20 cellular contexts compared by ENCODE assay signal in the genomic region with DNA sequence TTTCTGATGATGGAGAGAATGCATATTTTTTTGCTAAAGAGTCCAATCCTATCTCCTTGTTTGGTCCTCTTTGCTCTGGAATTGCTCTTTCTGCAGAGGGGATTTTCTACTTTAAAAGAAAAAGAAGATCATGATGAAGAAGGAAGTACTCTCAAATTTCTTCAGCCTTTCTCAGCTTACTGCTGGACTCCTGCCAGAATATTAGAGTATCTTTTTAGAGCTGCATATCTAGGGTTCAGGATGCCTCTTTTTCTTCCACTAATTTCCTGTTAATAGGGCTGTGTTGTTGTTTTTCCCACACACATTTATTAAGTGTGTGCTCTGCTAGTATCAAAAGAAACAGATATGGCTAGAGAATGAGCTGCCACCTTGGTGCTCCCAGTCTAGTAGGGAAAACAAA. TPM values are rescaled to one million over a fixed set of nuclear protein-coding genes. Genes with fewer than 3 reads are reported as not detected.
DNase-seq lines count a peak whose midpoint lies in the region; ATAC-seq and TF ChIP-seq lines count a peak whose summit lies in the region.
"Had no signal": no experiment of that assay in that cellular context is flagged by ENCODE, and none has a peak within 500 bp of the region (broad histone marks: within the 10 kb centered on the region; RNA-seq: fewer than 3 reads in every experiment).

No MANE protein-coding gene starts in this region.

- no peaks in the 10 kb centered on the region for H3K27me3 ChIP-seq in IMR-90 (ENCODE audit: control insufficient read depth, insufficient read depth, low read length)
- H3K27me3 ChIP-seq in hepatocyte, result no peaks in the 10 kb centered on the region
- H3K27me3 ChIP-seq: pancreas, tibial nerve had no signal

- H3K9ac ChIP-seq in IMR-90 (ENCODE audit: low read depth, low read length), result no peak overlapping the region

- no peak for TF ChIP-seq RAD21 in IMR-90 (IDR thresholded peaks at IDR 0.05; ENCODE audit: low read length)

- H3K56ac ChIP-seq in IMR-90 (ENCODE audit: extremely low read depth, insufficient read depth, low read length), result no peak overlapping the region

- H4K20me1 ChIP-seq in IMR-90 (ENCODE audit: insufficient read depth, low read length), result peaks cover 22% of the 10 kb centered on the region
- no peaks in the 10 kb centered on the region for H4K20me1 ChIP-seq in hepatocyte (ENCODE audit: insufficient read depth, poor library complexity, severe bottlenecking)

- DNase-seq in Calu3 (no peak), IMR-90 (peak; percentile 71), T-cell (no peak), myocyte (ENCODE audit: low read depth) (peak; percentile 65), hepatocyte (ENCODE audit: low spot score) (no peak), HFFc6 (no peak)
- DNase-seq: activated CD4-positive, alpha-beta T cell treated with anti-CD3 and anti-CD28 coated beads for 36 hours; hypothalamus; NCI-H146; NCI-H526 treated with DMSO at 0.1 percent for 48 hours; pancreas had no signal

- H2AFZ ChIP-seq in IMR-90 (replicated peaks; ENCODE audit: low read length, poor library complexity) (no peak overlapping the region), hepatocyte (no peak overlapping the region)

- H3K36me3 ChIP-seq in IMR-90 (ENCODE audit: control insufficient read depth, insufficient read depth, low read length), result no peaks in the 10 kb centered on the region
- no peaks in the 10 kb centered on the region for H3K36me3 ChIP-seq in hepatocyte (replicated peaks; ENCODE audit: insufficient read depth, low read depth)
- H3K36me3 ChIP-seq: pancreas, tibial nerve had no signal

- H4K5ac ChIP-seq in IMR-90 (ENCODE audit: low read depth, low read length), result no peak overlapping the region

- no peak for TF ChIP-seq CTCF in Calu3 (IDR thresholded peaks at IDR 0.05; ENCODE audit: unreplicated experiment)
- no peak for TF ChIP-seq CTCF in IMR-90 (conservative IDR thresholded peaks at IDR 0.05; ENCODE audit: low read depth, low read length)
- TF ChIP-seq CTCF in hepatocyte (IDR thresholded peaks at IDR 0.05; ENCODE audit: poor library complexity), result no peak
- no peak for TF ChIP-seq CTCF in HFFc6 (IDR thresholded peaks at IDR 0.05)

- peaks cover 27% of the 10 kb centered on the region for H3K4me1 ChIP-seq in IMR-90 (ENCODE audit: control insufficient read depth, insufficient read depth, low read length)
- H3K4me1 ChIP-seq in hepatocyte (ENCODE audit: insufficient read depth), result peaks cover 4% of the 10 kb centered on the region
- H3K4me1 ChIP-seq: pancreas, tibial nerve had no signal

- H3K27ac Mint-ChIP-seq in Calu3 (ENCODE audit: unreplicated experiment) (peak overlapping the region; percentile 56), T-cell (peak overlapping the region; percentile 50 to 92), HFFc6 (no peak overlapping the region)
- H3K27ac Mint-ChIP-seq: stimulated activated effector memory CD8-positive, alpha-beta T cell treated with anti-CD3 and anti-CD28 coated beads, Interleukin-12 subunit alpha, Interleukin-12 subunit beta, amount 100 ng/mL, for 72 hours had no signal

- no peak overlapping the region for H3K18ac ChIP-seq in IMR-90 (ENCODE audit: low read depth, low read length)

- in situ Hi-C loops in IMR-90 (cut with MboI; ENCODE audit: low sequenced_read_pairs), result no loop called here

- no peak overlapping the region for H3K4me3 Mint-ChIP-seq in Calu3 (ENCODE audit: low read depth, unreplicated experiment)
- H3K4me3 Mint-ChIP-seq in T-cell, result peak overlapping the region in 1 of 3 donors; percentile 32
- no peak overlapping the region for H3K4me3 Mint-ChIP-seq in HFFc6
- H3K4me3 Mint-ChIP-seq: activated CD4-positive, alpha-beta T cell treated with anti-CD3 and anti-CD28 coated beads for 36 hours; activated naive CD4-positive, alpha-beta T cell treated with anti-CD3 and anti-CD28 coated beads, Interleukin-2, amount 50 U/mL, for 24 hours; stimulated activated effector memory CD8-positive, alpha-beta T cell treated with anti-CD3 and anti-CD28 coated beads, Interleukin-12 subunit alpha, Interleukin-12 subunit beta, amount 100 ng/mL, for 72 hours; T-helper 1 cell treated with Interleukin-12 subunit alpha and Interleukin-12 subunit beta and Interleukin-4 antibody, amounts not matched to agents 30 μg/mL and 1 μg/mL, for 36 hours had no signal

- H3K9me2 ChIP-seq in hepatocyte (replicated peaks; ENCODE audit: insufficient read depth), result no peaks in the 10 kb centered on the region

- no peak overlapping the region for H4K91ac ChIP-seq in IMR-90 (ENCODE audit: insufficient read depth, low read depth, low read length)

- no peak overlapping the region for H3K4ac ChIP-seq in IMR-90 (ENCODE audit: low read depth, low read length)

- H3K4me3 ChIP-seq in IMR-90 (ENCODE audit: insufficient read depth, low read depth, low read length) (no peak overlapping the region), hepatocyte (no peak overlapping the region)
- H3K4me3 ChIP-seq: pancreas, smooth muscle cell, tibial nerve had no signal

- BruUV-seq in Calu3 (replicated peaks; lab: Mats Ljungman, UMichigan) (no TSS peak), IMR-90 (replicated peaks; lab: Mats Ljungman, UMichigan) (no TSS peak)

- H3K9me3 Mint-ChIP-seq in Calu3 (ENCODE audit: low read depth, unreplicated experiment) (peaks cover 3% of the 10 kb centered on the region), T-cell (peaks cover 3 to 4% (median 4%) of the 10 kb centered on the region in 3 donors), HFFc6 (no peaks in the 10 kb centered on the region; the same call in 1 of the 2 replicates)

- H2AK9ac ChIP-seq in IMR-90 (replicated peaks; ENCODE audit: low read depth, low read length, poor library complexity), result no peak overlapping the region

- intact Hi-C loops in Calu3 (cut with micrococcal nuclease; ENCODE audit: unreplicated experiment) (no loop called here), IMR-90 (cut with micrococcal nuclease) (no loop called here)

- H3K4me2 ChIP-seq in IMR-90 (ENCODE audit: low read depth, low read length), result no peak overlapping the region
- no peak overlapping the region for H3K4me2 ChIP-seq in hepatocyte
- H3K4me2 ChIP-seq: smooth muscle cell had no signal

- no peak overlapping the region for H4K8ac ChIP-seq in IMR-90 (ENCODE audit: low read depth in 2 of 2, low read length in 2 of 2)

- peaks cover 50 to 84% of the 10 kb centered on the region in 2 experiments for H3K79me1 ChIP-seq in IMR-90 (ENCODE audit: low read depth in 1 of 2, low read length in 2 of 2)

- POLR2A ChIA-PET in IMR-90 (lab: Charles Lee; ENCODE audit: unreplicated experiment), result no interaction called here
- POLR2A ChIA-PET in T-cell (lab: Charles Lee), result interaction anchor here (0.7 to 1.5 kb wide), 4 partner anchors 18 to 149 kb away, joined by 3 to 9 read pairs (median 4); no protein-coding TSS in a partner anchor

- CTCF ChIA-PET in Calu3 (lab: Charles Lee) (interaction anchor here (0.7 kb wide), 1 partner anchor 14 kb away, joined by 4 read pairs; no protein-coding TSS in a partner anchor), IMR-90 (lab: Yijun Ruan, JAX) (no interaction called here), T-cell (lab: Charles Lee) (interaction anchor here (0.6 to 2.1 kb wide), 5 partner anchors 17 to 82 kb away, joined by 3 to 9 read pairs (median 5); partner anchors contain the start of gene UBASH3B (in 1 of the 2))

- H3K9me3 ChIP-seq in IMR-90 (ENCODE audit: control insufficient read depth, insufficient read depth, low read length) (peaks cover 4% of the 10 kb centered on the region), hepatocyte (ENCODE audit: low read depth) (no peaks in the 10 kb centered on the region)
- H3K9me3 ChIP-seq: pancreas had no signal

- no peak overlapping the region for H2BK15ac ChIP-seq in IMR-90 (ENCODE audit: low read depth, low read length)

- ATAC-seq in IMR-90 (ENCODE audit: low read depth) (no peak), T-cell (replicated peaks in 1 of 4) (no peak), HG03571 (IDR thresholded peaks at IDR 0.05; ENCODE audit: unreplicated experiment) (no peak)
- ATAC-seq: activated CD4-positive, alpha-beta T cell treated with anti-CD3 and anti-CD28 coated beads for 36 hours; HCT116; HepG2; stimulated activated effector memory CD8-positive, alpha-beta T cell treated with anti-CD3 and anti-CD28 coated beads, Interleukin-12 subunit alpha, Interleukin-12 subunit beta, amount 100 ng/mL, for 72 hours had no signal

- no peak overlapping the region for H2AK5ac ChIP-seq in IMR-90 (ENCODE audit: low read depth, low read length)

- H3K14ac ChIP-seq in IMR-90 (replicated peaks; ENCODE audit: low read depth, low read length), result no peak overlapping the region

- no peaks in the 10 kb centered on the region for H3K27me3 Mint-ChIP-seq in Calu3 (ENCODE audit: unreplicated experiment)
- H3K27me3 Mint-ChIP-seq in T-cell, result no peaks in the 10 kb centered on the region
- H3K27me3 Mint-ChIP-seq in HFFc6 (ENCODE audit: insufficient read depth), result peaks cover 2% of the 10 kb centered on the region
- H3K27me3 Mint-ChIP-seq: activated CD4-positive, alpha-beta T cell treated with anti-CD3 and anti-CD28 coated beads for 36 hours; activated naive CD4-positive, alpha-beta T cell treated with anti-CD3 and anti-CD28 coated beads, Interleukin-2, amount 50 U/mL, for 24 hours had no signal

- no peak overlapping the region for H2BK120ac ChIP-seq in IMR-90 (ENCODE audit: low read depth, low read length)

- H2BK20ac ChIP-seq in IMR-90 (ENCODE audit: low read depth, low read length), result no peak overlapping the region

- H3K23ac ChIP-seq in IMR-90 (ENCODE audit: low read depth, low read length), result no peak overlapping the region

- H2BK5ac ChIP-seq in IMR-90 (ENCODE audit: low read depth, low read length, poor library complexity, severe bottlenecking), result no peak overlapping the region

- H3K4me1 Mint-ChIP-seq in Calu3 (ENCODE audit: low read depth, unreplicated experiment), result peaks cover 49% of the 10 kb centered on the region
- H3K4me1 Mint-ChIP-seq in T-cell, result peaks cover 87 to 88% (median 87%) of the 10 kb centered on the region in 3 donors
- H3K4me1 Mint-ChIP-seq in HFFc6 (ENCODE audit: low read depth), result peaks cover 45% of the 10 kb centered on the region

- peaks cover 34% of the 10 kb centered on the region for H3K9me1 ChIP-seq in IMR-90 (ENCODE audit: insufficient read depth, low read length)

- H3K27ac ChIP-seq in IMR-90 (ENCODE audit: insufficient read depth, low read length) (no peak overlapping the region), hepatocyte (no peak overlapping the region)
- H3K27ac ChIP-seq: C4-2B, pancreas, tibial nerve had no signal

- H3K79me2 ChIP-seq in hepatocyte, result no peaks in the 10 kb centered on the region

- H3K36me3 Mint-ChIP-seq in Calu3 (ENCODE audit: insufficient read depth, unreplicated experiment) (peaks cover 35% of the 10 kb centered on the region), T-cell (peaks cover 21% of the 10 kb centered on the region), HFFc6 (ENCODE audit: low read depth) (peaks cover 34% of the 10 kb centered on the region)

- TF ChIP-seq POLR2A in IMR-90 (IDR thresholded peaks at IDR 0.05; ENCODE audit: low read depth, low read length), result no peak

- dilution Hi-C loops in IMR-90 (cut with HindIII; ENCODE audit: low sequenced_read_pairs, unreplicated experiment), result no loop called here

RNA-seq across cellular contexts. Expression of gene UBASH3B, which starts 18.2 kb away (rescaled TPM):
- 46.0 and 74.9 TPM in 2 replicates for total RNA-seq in Calu3 (2022)
- total RNA-seq in IMR-90 (2012; rRNA removed), result 48.0 and 48.6 TPM in 2 replicates
- 27.2 and 28.5 TPM in 2 replicates for polyA plus RNA-seq in IMR-90 (2012; rRNA removed)
- 21.2 and 31.1 TPM in 2 replicates for polyA plus RNA-seq in IMR-90 (2012; cell fraction: cytosol; rRNA removed)
- 23.4 and 27.3 TPM in 2 replicates for polyA plus RNA-seq in IMR-90 (2012; cell fraction: nucleus; rRNA removed; ENCODE audit: low replicate concordance)
- total RNA-seq in T-cell, result 10 to 100 TPM; 29.7 to 44.0 (median 36.8) TPM
- total RNA-seq in myocyte, result 8.8 and 13.1 TPM in 2 replicates
- polyA plus RNA-seq in myocyte (2012), result 7.3 TPM
- total RNA-seq in hepatocyte, result 5.2 and 11.1 TPM in 2 replicates
- 5.1 and 9.1 TPM in 2 replicates for polyA plus RNA-seq in hepatocyte
- 10 to 100 TPM; 44.6 to 60.4 (median 52.9) TPM for total RNA-seq in HFFc6 (2021; fragmentation: NEBNext Ultra II Directional; extraction: Animal tissue kit (Norgen Biotek cat#: 25700))

Comparison
In these comparisons a context has a peak if more than half of its experiments do, and no peak if none do; other contexts are left out.
1. DNase-seq: peak in IMR-90 (single experiment) and myocyte (single experiment); none in Calu3 (single experiment), T-cell (0 of 34), hepatocyte (single experiment) and HFFc6 (single experiment).